Comparison of ENCODE assay signal across 1 cellular context in the genomic region with DNA sequence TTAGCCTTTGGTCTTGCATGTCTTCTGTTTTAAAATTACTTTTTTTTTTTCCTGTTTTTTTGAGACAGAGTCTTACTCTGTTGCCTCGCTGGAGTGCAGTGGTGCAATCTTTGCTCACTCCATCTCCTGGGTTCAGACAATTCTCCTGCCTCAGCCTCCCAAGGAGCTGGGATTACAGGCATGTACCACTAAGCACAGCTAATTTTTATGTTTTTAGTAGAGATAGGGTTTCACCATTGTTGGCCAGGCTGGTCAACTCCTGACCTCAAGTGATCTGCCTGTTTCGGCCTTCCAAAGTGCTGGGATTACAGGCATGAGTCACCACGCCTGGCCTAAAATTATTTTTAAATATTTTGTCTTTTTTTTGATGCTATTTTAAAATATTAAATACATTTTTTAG.
TF ChIP-seq lines count a peak whose summit lies in the region.

No MANE protein-coding gene starts in this region.

TF ChIP-seq in K562, 482 proteins besides CTCF, POLR2A, EP300 and RAD21 (continued from another document):
- TF ChIP-seq, protein P1, sequence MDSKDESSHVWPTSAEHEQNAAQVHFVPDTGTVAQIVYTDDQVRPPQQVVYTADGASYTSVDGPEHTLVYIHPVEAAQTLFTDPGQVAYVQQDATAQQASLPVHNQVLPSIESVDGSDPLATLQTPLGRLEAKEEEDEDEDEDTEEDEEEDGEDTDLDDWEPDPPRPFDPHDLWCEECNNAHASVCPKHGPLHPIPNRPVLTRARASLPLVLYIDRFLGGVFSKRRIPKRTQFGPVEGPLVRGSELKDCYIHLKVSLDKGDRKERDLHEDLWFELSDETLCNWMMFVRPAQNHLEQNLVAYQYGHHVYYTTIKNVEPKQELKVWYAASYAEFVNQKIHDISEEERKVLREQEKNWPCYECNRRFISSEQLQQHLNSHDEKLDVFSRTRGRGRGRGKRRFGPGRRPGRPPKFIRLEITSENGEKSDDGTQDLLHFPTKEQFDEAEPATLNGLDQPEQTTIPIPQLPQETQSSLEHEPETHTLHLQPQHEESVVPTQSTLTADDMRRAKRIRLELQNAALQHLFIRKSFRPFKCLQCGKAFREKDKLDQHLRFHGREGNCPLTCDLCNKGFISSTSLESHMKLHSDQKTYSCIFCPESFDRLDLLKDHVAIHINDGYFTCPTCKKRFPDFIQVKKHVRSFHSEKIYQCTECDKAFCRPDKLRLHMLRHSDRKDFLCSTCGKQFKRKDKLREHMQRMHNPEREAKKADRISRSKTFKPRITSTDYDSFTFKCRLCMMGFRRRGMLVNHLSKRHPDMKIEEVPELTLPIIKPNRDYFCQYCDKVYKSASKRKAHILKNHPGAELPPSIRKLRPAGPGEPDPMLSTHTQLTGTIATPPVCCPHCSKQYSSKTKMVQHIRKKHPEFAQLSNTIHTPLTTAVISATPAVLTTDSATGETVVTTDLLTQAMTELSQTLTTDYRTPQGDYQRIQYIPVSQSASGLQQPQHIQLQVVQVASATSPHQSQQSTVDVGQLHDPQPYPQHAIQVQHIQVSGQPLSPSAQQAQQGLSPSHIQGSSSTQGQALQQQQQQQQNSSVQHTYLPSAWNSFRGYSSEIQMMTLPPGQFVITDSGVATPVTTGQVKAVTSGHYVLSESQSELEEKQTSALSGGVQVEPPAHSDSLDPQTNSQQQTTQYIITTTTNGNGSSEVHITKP (IDR thresholded peaks at IDR 0.05; ENCODE audit: partially characterized antibody): peak; percentile 56
- TF ChIP-seq, protein P2, sequence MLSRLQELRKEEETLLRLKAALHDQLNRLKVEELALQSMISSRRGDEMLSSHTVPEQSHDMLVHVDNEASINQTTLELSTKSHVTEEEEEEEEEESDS (CRISPR knock-in tag; IDR thresholded peaks at IDR 0.05): no peak
- no peak for TF ChIP-seq SOX6 (IDR thresholded peaks at IDR 0.05)
- no peak for TF ChIP-seq ZNF324 (CRISPR knock-in tag; IDR thresholded peaks at IDR 0.05)
- TF ChIP-seq, protein P3, sequence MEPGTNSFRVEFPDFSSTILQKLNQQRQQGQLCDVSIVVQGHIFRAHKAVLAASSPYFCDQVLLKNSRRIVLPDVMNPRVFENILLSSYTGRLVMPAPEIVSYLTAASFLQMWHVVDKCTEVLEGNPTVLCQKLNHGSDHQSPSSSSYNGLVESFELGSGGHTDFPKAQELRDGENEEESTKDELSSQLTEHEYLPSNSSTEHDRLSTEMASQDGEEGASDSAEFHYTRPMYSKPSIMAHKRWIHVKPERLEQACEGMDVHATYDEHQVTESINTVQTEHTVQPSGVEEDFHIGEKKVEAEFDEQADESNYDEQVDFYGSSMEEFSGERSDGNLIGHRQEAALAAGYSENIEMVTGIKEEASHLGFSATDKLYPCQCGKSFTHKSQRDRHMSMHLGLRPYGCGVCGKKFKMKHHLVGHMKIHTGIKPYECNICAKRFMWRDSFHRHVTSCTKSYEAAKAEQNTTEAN (CRISPR knock-in tag; IDR thresholded peaks at IDR 0.05): no peak
- no peak for TF ChIP-seq PTTG1 (tag; IDR thresholded peaks at IDR 0.05; ENCODE audit: low read depth)
- no peak for TF ChIP-seq SUPT5H (IDR thresholded peaks at IDR 0.05)
- TF ChIP-seq SIRT6 (IDR thresholded peaks at IDR 0.05; ENCODE audit: low read depth, low read length): no peak
- no peak for TF ChIP-seq SRF (CRISPR knock-in tag; IDR thresholded peaks at IDR 0.05)
- no peak for TF ChIP-seq SRSF7 (optimal IDR thresholded peaks at IDR 0.05; ENCODE audit: low read depth, low read length)
- TF ChIP-seq BCOR (IDR thresholded peaks at IDR 0.05): no peak
- no peak for TF ChIP-seq MEF2D (tag; conservative IDR thresholded peaks at IDR 0.05; ENCODE audit: low read depth)
- peak; percentile 60; the same call in 1 of the 2 replicates for TF ChIP-seq FOSL1 (tag; conservative IDR thresholded peaks at IDR 0.05)
- TF ChIP-seq, protein P4, sequence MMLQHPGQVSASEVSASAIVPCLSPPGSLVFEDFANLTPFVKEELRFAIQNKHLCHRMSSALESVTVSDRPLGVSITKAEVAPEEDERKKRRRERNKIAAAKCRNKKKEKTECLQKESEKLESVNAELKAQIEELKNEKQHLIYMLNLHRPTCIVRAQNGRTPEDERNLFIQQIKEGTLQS (IDR thresholded peaks at IDR 0.05): peak; percentile 70
- TF ChIP-seq, protein P4 (CRISPR knock-in tag; conservative IDR thresholded peaks at IDR 0.05): no peak
- TF ChIP-seq ZNF75A (CRISPR knock-in tag; IDR thresholded peaks at IDR 0.05): no peak
- TF ChIP-seq CREBBP (IDR thresholded peaks at IDR 0.05; ENCODE audit: low read depth, low read length): no peak
- no peak for TF ChIP-seq WHSC1 (IDR thresholded peaks at IDR 0.05; ENCODE audit: low read length)
- TF ChIP-seq ZNF707 (CRISPR knock-in tag; conservative IDR thresholded peaks at IDR 0.05): no peak
